ENCODE assay signal across 8 cellular contexts in genomic region chr20:3889489-3890409, GRCh38. TPM values are rescaled to one million over a fixed set of nuclear protein-coding genes. Genes with fewer than 3 reads are reported as not detected.
DNase-seq lines count a peak whose midpoint lies in the region; ATAC-seq and TF ChIP-seq lines count a peak whose summit lies in the region.

No MANE protein-coding gene starts in this region.

- no peak for TF ChIP-seq POLR2A in Peyer's patch (IDR thresholded peaks at IDR 0.05)

- H3K36me3 ChIP-seq in Peyer's patch = no peaks in the 10 kb centered on the region
- peaks cover under 1% of the 10 kb centered on the region; the same call in 1 of the 2 replicates for H3K36me3 ChIP-seq in iPS DF 6.9 (ENCODE audit: control insufficient read depth, insufficient read depth, low read length)
- peaks cover 17% of the 10 kb centered on the region for H3K36me3 ChIP-seq in skeletal muscle satellite cell (ENCODE audit: insufficient read depth, low read length)

- H3K27ac ChIP-seq in Peyer's patch = peak overlapping the region; percentile 95 to 99 (median 98)
- peak overlapping the region; percentile 62 for H3K27ac ChIP-seq in adipose tissue (ENCODE audit: low read depth, low read length)
- H3K27ac ChIP-seq in iPS DF 6.9 (ENCODE audit: low read length) = no peak overlapping the region

- H3K4me3 ChIP-seq in Peyer's patch (peak overlapping the region; percentile 96 to 100 (median 98)), iPS DF 6.9 (ENCODE audit: low read length) (peak overlapping the region; percentile 93), skeletal muscle satellite cell (ENCODE audit: low read length) (peak overlapping the region; percentile 97)

- H3K27me3 ChIP-seq in Peyer's patch = no peaks in the 10 kb centered on the region
- H3K27me3 ChIP-seq in iPS DF 6.9 (ENCODE audit: control insufficient read depth, insufficient read depth, low read length) = no peaks in the 10 kb centered on the region
- H3K27me3 ChIP-seq in skeletal muscle satellite cell (ENCODE audit: control insufficient read depth, insufficient read depth, low read length) = no peaks in the 10 kb centered on the region

- H3K9me3 ChIP-seq in Peyer's patch = no peaks in the 10 kb centered on the region
- H3K9me3 ChIP-seq in iPS DF 6.9 (ENCODE audit: control insufficient read depth, insufficient read depth, low read length) = no peaks in the 10 kb centered on the region
- H3K9me3 ChIP-seq in skeletal muscle satellite cell (replicated peaks; ENCODE audit: low read length) = no peaks in the 10 kb centered on the region

- no peak for TF ChIP-seq CTCF in Peyer's patch (IDR thresholded peaks at IDR 0.05)

- 0 to 1% (median 1%) methylated on average over 40 to 68 of the region's 68 CpGs for WGBS in adipose tissue, 3 donors
- WGBS in iPS DF 6.9 (ENCODE audit: insufficient coverage, insufficient read length) = no CpG with 5 or more reads among the region's 68 CpGs

- H3K4me1 ChIP-seq in Peyer's patch (peaks cover 0 to 45% (median 4%) of the 10 kb centered on the region in 4 donors), iPS DF 6.9 (ENCODE audit: control insufficient read depth, insufficient read depth, low read length) (peaks cover 2% of the 10 kb centered on the region; the same call in 1 of the 2 replicates), skeletal muscle satellite cell (ENCODE audit: control insufficient read depth, insufficient read depth, low read length) (peaks cover 41% of the 10 kb centered on the region)

- peak overlapping the region; percentile 95 for H3K9ac ChIP-seq in skeletal muscle satellite cell (ENCODE audit: low read depth, low read length)

- peak overlapping the region; percentile 89 for H3K4me2 ChIP-seq in skeletal muscle satellite cell (ENCODE audit: low read length)

- DNase-seq in NCI-H82 (lab: John Stamatoyannopoulos, UW) = peak; percentile 70
- no peak for DNase-seq in NCI-H82 treated with DMSO at 0.1 percent for 48 hours (lab: John Stamatoyannopoulos, UW; ENCODE audit: unreplicated experiment)
- peak; percentile 50 to 71 (median 69) for DNase-seq in Peyer's patch
- DNase-seq in iPS DF 6.9 (ENCODE audit: low read depth, low spot score) = no peak
- DNase-seq in epidermal melanocyte (ENCODE audit: insufficient read length, low spot score) = no peak

- peak; percentile 20 for ATAC-seq in HG02885 (IDR thresholded peaks at IDR 0.05; ENCODE audit: poor library complexity, unreplicated experiment)

RNA-seq across cellular contexts. Expression of gene PANK2, which starts 0.6 kb away (rescaled TPM):
- total RNA-seq in Peyer's patch = 10 to 100 TPM; 17.9 to 53.6 (median 43.2) TPM
- polyA plus RNA-seq in adipose tissue = 10 to 100 TPM; 11.8 to 28.5 (median 22.9) TPM
- 40.6 and 42.3 TPM in 2 replicates for total RNA-seq in skeletal muscle satellite cell (2012; rRNA removed)

RNA-seq across cellular contexts. Expression of gene MAVS, which starts 43.1 kb away (rescaled TPM):
- total RNA-seq in Peyer's patch = 10 to 100 TPM; 39.6 to 94.4 (median 69.7) TPM
- polyA plus RNA-seq in adipose tissue = 10 to 100 TPM; 12.6 to 27.0 (median 19.9) TPM
- total RNA-seq in skeletal muscle satellite cell (2012; rRNA removed) = 22.7 and 24.6 TPM in 2 replicates

Comparison
In these comparisons a context has a peak if more than half of its experiments do, and no peak if none do; other contexts are left out.
1. DNase-seq: peak in NCI-H82 (single experiment) and Peyer's patch (3 of 3); none in NCI-H82 treated with DMSO at 0.1 percent for 48 hours (single experiment), iPS DF 6.9 (single experiment) and epidermal melanocyte (single experiment).
2. Peak in every context shown above with its lines, with median percentiles within 50 percentile points of each other: H3K4me3 ChIP-seq.